Comparison of ENCODE assay signal across 7 cellular contexts in the genomic region with DNA sequence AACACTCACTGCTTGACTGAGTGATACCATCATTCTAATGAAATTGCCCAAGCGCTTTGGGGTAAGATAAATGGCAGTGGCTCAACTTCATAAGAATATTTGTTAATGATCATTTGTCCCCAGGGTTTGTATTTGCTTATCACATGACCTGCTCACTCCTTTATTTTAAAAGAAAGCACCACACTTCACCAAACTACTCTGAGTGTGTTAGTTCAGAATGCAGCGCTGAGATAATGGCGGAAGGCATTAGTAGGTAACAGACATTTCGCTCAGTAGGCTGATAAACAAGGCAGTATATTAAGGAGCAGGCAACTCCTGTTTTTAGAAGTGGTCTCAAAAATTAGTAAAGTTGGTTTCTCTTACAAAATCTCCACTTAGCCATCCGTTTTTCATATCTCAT. TPM values are rescaled to one million over a fixed set of nuclear protein-coding genes. Genes with fewer than 3 reads are reported as not detected.
DNase-seq lines count a peak whose midpoint lies in the region; ATAC-seq and TF ChIP-seq lines count a peak whose summit lies in the region.

No MANE protein-coding gene starts in this region.

- peaks cover 25% of the 10 kb centered on the region for H4K20me1 ChIP-seq in smooth muscle cell (ENCODE audit: low read depth)

- no peaks in the 10 kb centered on the region for H3F3A ChIP-seq in smooth muscle cell (ENCODE audit: low read depth)

- DNase-seq in HAP-1 (ENCODE audit: low spot score in 2 of 2) (no peak), right cardiac atrium (no peak), smooth muscle cell (lab: John Stamatoyannopoulos, UW; ENCODE audit: unreplicated experiment) (no peak)
- no peak for DNase-seq in stimulated activated CD4-positive, alpha-beta T cell treated with anti-CD3 and anti-CD28 coated beads, Interleukin-1b, Interleukin-23, amount 100 ng/mL, for 48 hours
- no peak for DNase-seq in activated CD4-positive, alpha-beta T cell treated with anti-CD3 and anti-CD28 coated beads for 48 hours

- H3K9me3 ChIP-seq in HAP-1: no peaks in the 10 kb centered on the region
- no peaks in the 10 kb centered on the region for H3K9me3 ChIP-seq in right cardiac atrium (ENCODE audit: control insufficient read depth, low read length)
- H3K9me3 ChIP-seq in smooth muscle cell (replicated peaks; ENCODE audit: low read depth): no peaks in the 10 kb centered on the region

- WGBS in right cardiac atrium: 48% methylated on average over 5 of the region's 5 CpGs
- WGBS in smooth muscle cell (ENCODE audit: low lambda C conversion rate): 10% methylated on average over 5 of the region's 5 CpGs

- peak overlapping the region; percentile 72 for H2AFZ ChIP-seq in smooth muscle cell (ENCODE audit: low read depth)

- intact Hi-C loops in right cardiac atrium (cut with DNase I): loop anchor here in 2 of 4 donors (10.0 kb wide), 2 partner anchors 74 to 184 kb away; partner anchors contain the start of genes ANKRD37 (in 2 of the 2) and LRP2BP (in 2 of the 2)

- peaks cover 11% of the 10 kb centered on the region for H3K4me1 ChIP-seq in HAP-1
- no peaks in the 10 kb centered on the region for H3K4me1 ChIP-seq in right cardiac atrium (ENCODE audit: control insufficient read depth, insufficient read depth, low read length)
- peaks cover 9% of the 10 kb centered on the region for H3K4me1 ChIP-seq in smooth muscle cell (ENCODE audit: low read depth)

- H3K27me3 ChIP-seq in HAP-1 (ENCODE audit: low read depth) (no peaks in the 10 kb centered on the region), right cardiac atrium (ENCODE audit: control insufficient read depth, insufficient read depth) (no peaks in the 10 kb centered on the region), smooth muscle cell (ENCODE audit: low read depth) (no peaks in the 10 kb centered on the region)

- peaks cover 35% of the 10 kb centered on the region for H3K79me2 ChIP-seq in smooth muscle cell (ENCODE audit: low read depth)

- H3K4me3 ChIP-seq in HAP-1 (peak overlapping the region; percentile 58), right cardiac atrium (ENCODE audit: low read length) (peak overlapping the region; percentile 96), smooth muscle cell (peak overlapping the region; percentile 72)

- TF ChIP-seq CTCF in VCaP (conservative IDR thresholded peaks at IDR 0.05) (no peak), smooth muscle cell (IDR thresholded peaks at IDR 0.05; ENCODE audit: borderline replicate concordance, insufficient read depth, poor library complexity, severe bottlenecking) (no peak)

- H3K4me2 ChIP-seq in smooth muscle cell: peak overlapping the region; percentile 96

- H3K36me3 ChIP-seq in HAP-1 (replicated peaks): no peaks in the 10 kb centered on the region
- no peaks in the 10 kb centered on the region for H3K36me3 ChIP-seq in smooth muscle cell (ENCODE audit: low read depth)

- in situ Hi-C loops in HAP-1 (cut with MboI; ENCODE audit: low sequenced_read_pairs): no loop called here

- peak overlapping the region; percentile 38 for H3K9ac ChIP-seq in smooth muscle cell (ENCODE audit: low read depth)

- peak overlapping the region; percentile 85 for H3K27ac ChIP-seq in VCaP
- no peak overlapping the region for H3K27ac ChIP-seq in right cardiac atrium (ENCODE audit: low read length)
- H3K27ac ChIP-seq in smooth muscle cell (ENCODE audit: low read depth): peak overlapping the region; percentile 6

- ATAC-seq in right cardiac atrium (no peak), HG02938 (IDR thresholded peaks at IDR 0.05; ENCODE audit: unreplicated experiment) (no peak)

RNA-seq across cellular contexts. Expression of gene SNX25, which starts 1.6 kb away (rescaled TPM):
- total RNA-seq in right cardiac atrium: 10 to 100 TPM; 16.9 to 19.9 (median 19.6) TPM
- 10.5 TPM for polyA plus RNA-seq in right cardiac atrium
- 23.6 and 25.5 TPM in 2 replicates for total RNA-seq in smooth muscle cell
- 12.3 and 16.1 TPM in 2 replicates for polyA plus RNA-seq in smooth muscle cell

RNA-seq across cellular contexts. Expression of gene CFAP97, which starts 7.2 kb away (rescaled TPM):
- 10 to 100 TPM; 16.4 to 26.9 (median 18.4) TPM for total RNA-seq in right cardiac atrium
- 4.1 TPM for polyA plus RNA-seq in right cardiac atrium
- total RNA-seq in smooth muscle cell: 19.0 and 28.2 TPM in 2 replicates
- 11.4 and 15.7 TPM in 2 replicates for polyA plus RNA-seq in smooth muscle cell
